ENCODE assay signal across 1 cellular context in genomic region chr9:136090768-136091581, GRCh38.
TF ChIP-seq lines count a peak whose summit lies in the region.

No MANE protein-coding gene starts in this region.

TF ChIP-seq in GM23338, 12 proteins besides CTCF, POLR2A, EP300 and RAD21 (continued from another document):
- TF ChIP-seq ZNF462 (CRISPR knock-in tag; IDR thresholded peaks at IDR 0.05) (no peak), POLR2AphosphoS5 (IDR thresholded peaks at IDR 0.05; ENCODE audit: low read depth) (no peak), CREB1 (CRISPR knock-in tag; IDR thresholded peaks at IDR 0.05; ENCODE audit: low read depth) (no peak), STAT1 (IDR thresholded peaks at IDR 0.05; ENCODE audit: unreplicated experiment) (no peak), EZH2phosphoT487 (IDR thresholded peaks at IDR 0.05; ENCODE audit: unreplicated experiment) (no peak), ZNF331 (CRISPR knock-in tag; IDR thresholded peaks at IDR 0.05; ENCODE audit: low read depth) (no peak), NANOG (IDR thresholded peaks at IDR 0.05; ENCODE audit: borderline replicate concordance) (no peak), ZNF114 (CRISPR knock-in tag; IDR thresholded peaks at IDR 0.05) (no peak), EZH2 (IDR thresholded peaks at IDR 0.05; ENCODE audit: low read depth, unreplicated experiment) (no peak), REST (IDR thresholded peaks at IDR 0.05; ENCODE audit: unreplicated experiment) (no peak)
